ENCODE assay signal across 8 cellular contexts in genomic region chr6:28838634-28839442, GRCh38.
DNase-seq lines count a peak whose midpoint lies in the region; ATAC-seq lines count a peak whose summit lies in the region.

No MANE protein-coding gene starts in this region.

- no peak overlapping the region for H2BK12ac ChIP-seq in mesenchymal stem cell (ENCODE audit: low read length in 2 of 2)

- H3K18ac ChIP-seq in mesenchymal stem cell (ENCODE audit: low read depth in 1 of 2, low read length in 2 of 2) = peak overlapping the region in 1 of 2 experiments; percentile 5

- H3K27ac ChIP-seq in mesenchymal stem cell (ENCODE audit: low read length, poor library complexity, severe bottlenecking) = peak overlapping the region; percentile 50

- H2BK15ac ChIP-seq in mesenchymal stem cell (ENCODE audit: low read depth, poor library complexity, severe bottlenecking) = no peak overlapping the region

- no peak overlapping the region for H3K23ac ChIP-seq in mesenchymal stem cell (ENCODE audit: low read length in 2 of 2)

- WGBS in mesenchymal stem cell = under 1% methylated on average over 36 of the region's 43 CpGs

- H3K4me1 Mint-ChIP-seq in effector memory CD8-positive, alpha-beta T cell (ENCODE audit: low read depth in 2 of 2) = peaks cover 20 to 24% of the 10 kb centered on the region in 2 donors

- H3K27ac Mint-ChIP-seq in effector memory CD8-positive, alpha-beta T cell = peak overlapping the region; percentile 98 to 99

- peaks cover 33 to 39% of the 10 kb centered on the region in 2 donors for H3K27me3 Mint-ChIP-seq in effector memory CD8-positive, alpha-beta T cell

- H3K4me3 Mint-ChIP-seq in effector memory CD8-positive, alpha-beta T cell = peak overlapping the region; percentile 90 to 94

- no peaks in the 10 kb centered on the region for H3K4me1 ChIP-seq in mesenchymal stem cell (ENCODE audit: control insufficient read depth, insufficient read depth, low read depth, low read length)

- no peaks in the 10 kb centered on the region for H3K79me1 ChIP-seq in mesenchymal stem cell (replicated peaks; ENCODE audit: low read length, poor library complexity, severe bottlenecking)

- no peak overlapping the region for H3K14ac ChIP-seq in mesenchymal stem cell (ENCODE audit: low read length in 2 of 2)

- peak overlapping the region; percentile 85 for H3K9ac ChIP-seq in mesenchymal stem cell (ENCODE audit: low read length)

- H2AK5ac ChIP-seq in mesenchymal stem cell (ENCODE audit: low read length, severe bottlenecking) = no peak overlapping the region

- H3K4ac ChIP-seq in mesenchymal stem cell (ENCODE audit: low read depth in 1 of 2, low read length in 2 of 2) = no peak overlapping the region

- no peaks in the 10 kb centered on the region for H3K9me3 ChIP-seq in mesenchymal stem cell (ENCODE audit: control insufficient read depth, low read length)

- peaks cover 11 to 14% of the 10 kb centered on the region in 2 experiments for H3K27me3 ChIP-seq in mesenchymal stem cell (ENCODE audit: control insufficient read depth in 1 of 2, insufficient read depth in 1 of 2, low read length in 2 of 2)

- H3K36me3 Mint-ChIP-seq in effector memory CD8-positive, alpha-beta T cell (ENCODE audit: insufficient read depth) = peaks cover 30% of the 10 kb centered on the region

- peak overlapping the region; percentile 66 for H3K4me2 ChIP-seq in mesenchymal stem cell (ENCODE audit: low read length, poor library complexity, severe bottlenecking)

- peak overlapping the region; percentile 74 to 87 for H3K4me3 ChIP-seq in mesenchymal stem cell (ENCODE audit: insufficient read depth in 1 of 2, low read depth in 1 of 2, low read length in 2 of 2)

- DNase-seq in CD1c-positive myeloid dendritic cell (ENCODE audit: extremely low spot score) = peak; percentile 77
- peak; percentile 91 for DNase-seq in HT1080 (ENCODE audit: low read depth)
- DNase-seq in NK-92 treated with Interleukin-12 subunit alpha and Interleukin-12 subunit beta, amount 100 ng/mL, for 24 hours (lab: John Stamatoyannopoulos, UW) = peak; percentile 91
- peak; percentile 95 for DNase-seq in activated CD8-positive, alpha-beta memory T cell treated with anti-CD3 and anti-CD28 coated beads for 24 hours
- DNase-seq in effector memory CD8-positive, alpha-beta T cell = peak; percentile 62 to 72 (median 62)
- peak; percentile 88 for DNase-seq in mesenchymal stem cell
- DNase-seq in stimulated activated CD4-positive, alpha-beta T cell treated with anti-CD3 and anti-CD28 coated beads, TNF-alpha, amount 100 ng/mL, for 4 hours (ENCODE audit: low read depth in 3 of 3) = peak; percentile 74 to 85 (median 79)

- no peak overlapping the region for H2BK120ac ChIP-seq in mesenchymal stem cell (ENCODE audit: low read depth, low read length)

- H3K9me3 Mint-ChIP-seq in effector memory CD8-positive, alpha-beta T cell = no peaks in the 10 kb centered on the region

- H4K91ac ChIP-seq in mesenchymal stem cell (ENCODE audit: low read length) = no peak overlapping the region

- H3K36me3 ChIP-seq in mesenchymal stem cell (ENCODE audit: control insufficient read depth in 1 of 2, insufficient read depth in 2 of 2, low read depth in 1 of 2, low read length in 2 of 2) = no peaks in the 10 kb centered on the region

- peak; percentile 63 for ATAC-seq in GM19455 (IDR thresholded peaks at IDR 0.05; ENCODE audit: unreplicated experiment)
- peak; percentile 66 for ATAC-seq in effector memory CD8-positive, alpha-beta T cell (replicated peaks)

- no peak overlapping the region for H2BK5ac ChIP-seq in mesenchymal stem cell (ENCODE audit: low read depth, low read length, poor library complexity, severe bottlenecking)

- peak overlapping the region; percentile 43 for H2AFZ ChIP-seq in mesenchymal stem cell (ENCODE audit: low read depth, low read length)

- no peak overlapping the region for H4K8ac ChIP-seq in mesenchymal stem cell (ENCODE audit: low read length)

Comparison
In these comparisons a context has a peak if more than half of its experiments do, and no peak if none do; other contexts are left out.
1. Peak in every context shown above with its lines: DNase-seq, ATAC-seq, H3K4me3 ChIP-seq and H3K27ac ChIP-seq.